Comparison of ENCODE assay signal across 8 cellular contexts in the genomic region with DNA sequence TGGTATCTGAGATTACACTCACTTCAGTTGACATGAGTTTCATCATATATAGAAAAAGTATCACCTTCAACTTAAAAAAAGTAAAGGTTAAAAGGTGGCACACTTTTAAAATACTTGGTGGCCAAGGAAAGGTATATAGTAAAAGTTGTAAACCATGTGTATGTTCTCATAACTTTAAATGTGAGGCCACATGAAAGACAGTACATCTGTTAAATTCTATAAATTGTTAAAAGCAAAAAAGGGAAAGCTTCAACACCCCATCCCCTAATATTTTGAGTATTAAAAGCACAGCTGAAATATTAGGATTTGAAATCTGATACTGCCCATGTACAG. TPM values are rescaled to one million over a fixed set of nuclear protein-coding genes. Genes with fewer than 3 reads are reported as not detected.
DNase-seq lines count a peak whose midpoint lies in the region; ATAC-seq and TF ChIP-seq lines count a peak whose summit lies in the region.

No MANE protein-coding gene starts in this region.

- TF ChIP-seq CTCF in PC-9 (conservative IDR thresholded peaks at IDR 0.05) = no peak
- no peak for TF ChIP-seq CTCF in endothelial cell (IDR thresholded peaks at IDR 0.05; ENCODE audit: unreplicated experiment)

- BruUV-seq in PC-9 (replicated peaks; lab: Mats Ljungman, UMichigan) = no TSS peak

- no peak overlapping the region for H4K12ac ChIP-seq in trophoblast cell (ENCODE audit: low read depth, low read length)

- H3K4me2 ChIP-seq in PC-9 (peak overlapping the region; percentile 99), trophoblast cell (ENCODE audit: low read length) (peak overlapping the region; percentile 52)

- H3K4me1 ChIP-seq in CD4-positive, alpha-beta memory T cell (ENCODE audit: insufficient read depth, low read length) = peaks cover 68% of the 10 kb centered on the region
- H3K4me1 ChIP-seq in PC-9 (replicated peaks; ENCODE audit: insufficient read depth) (peaks cover 42% of the 10 kb centered on the region), trophoblast cell (ENCODE audit: control insufficient read depth in 1 of 2, insufficient read depth in 2 of 2, low read length in 2 of 2) (peaks cover 4 to 7% of the 10 kb centered on the region in 2 experiments)

- H3K4me1 Mint-ChIP-seq in CD4-positive, alpha-beta memory T cell = peaks cover 41 to 88% (median 58%) of the 10 kb centered on the region in 4 donors
- H3K4me1 Mint-ChIP-seq in endothelial cell (ENCODE audit: unreplicated experiment) = peaks cover 55% of the 10 kb centered on the region

- no peak for ATAC-seq in GM19467 (IDR thresholded peaks at IDR 0.05; ENCODE audit: unreplicated experiment)
- ATAC-seq in HG02623 (IDR thresholded peaks at IDR 0.05; ENCODE audit: unreplicated experiment) = no peak

- peak overlapping the region; percentile 94 to 100 (median 95) for H3K4me3 Mint-ChIP-seq in CD4-positive, alpha-beta memory T cell
- peak overlapping the region; percentile 100 for H3K4me3 Mint-ChIP-seq in endothelial cell (ENCODE audit: unreplicated experiment)

- H2BK120ac ChIP-seq in trophoblast cell (ENCODE audit: insufficient read depth, low read length, poor library complexity) = no peak overlapping the region

- no peak overlapping the region for H3K14ac ChIP-seq in trophoblast cell (ENCODE audit: low read length)

- POLR2A ChIA-PET in CD4-positive, alpha-beta memory T cell (lab: Charles Lee; ENCODE audit: partially characterized antibody) = interaction anchor here (0.8 to 10.8 kb wide), 17 partner anchors 9 to 499 kb away, joined by 3 to 146 read pairs (median 5); no protein-coding TSS in a partner anchor
- POLR2A ChIA-PET in PC-9 (lab: Charles Lee; ENCODE audit: unreplicated experiment) = interaction anchor here (0.5 to 1.9 kb wide), 5 partner anchors 8 to 371 kb away, joined by 3 to 12 read pairs (median 6); no protein-coding TSS in a partner anchor

- peaks cover 0 to 4% of the 10 kb centered on the region in 2 donors for H3K27me3 Mint-ChIP-seq in CD4-positive, alpha-beta memory T cell
- H3K27me3 Mint-ChIP-seq in endothelial cell (ENCODE audit: unreplicated experiment) = peaks cover 9% of the 10 kb centered on the region

- H3K9me3 Mint-ChIP-seq in CD4-positive, alpha-beta memory T cell = peaks cover 0 to 6% (median 0%) of the 10 kb centered on the region in 8 donors
- no peaks in the 10 kb centered on the region for H3K9me3 Mint-ChIP-seq in endothelial cell (ENCODE audit: unreplicated experiment)

- no peak overlapping the region for H2AK5ac ChIP-seq in trophoblast cell (ENCODE audit: low read length)

- peaks cover 42 to 61% of the 10 kb centered on the region in 2 donors for H3K36me3 Mint-ChIP-seq in CD4-positive, alpha-beta memory T cell
- H3K36me3 Mint-ChIP-seq in endothelial cell (ENCODE audit: low read depth, unreplicated experiment) = peaks cover 49% of the 10 kb centered on the region

- no peak for DNase-seq in CD4-positive, alpha-beta memory T cell
- DNase-seq in PC-9 = no peak
- DNase-seq in endothelial cell (ENCODE audit: low spot score) = no peak
- DNase-seq in trophoblast cell = no peak
- DNase-seq in SHP77 treated with DMSO at 0.1 percent for 48 hours (lab: John Stamatoyannopoulos, UW) = no peak
- no peak for DNase-seq in iPS-NIHi7 (ENCODE audit: extremely low spot score)

- no peak overlapping the region for H2BK5ac ChIP-seq in trophoblast cell (ENCODE audit: low read depth, low read length, poor library complexity)

- H3K27me3 ChIP-seq in CD4-positive, alpha-beta memory T cell (ENCODE audit: insufficient read depth, low read length) = no peaks in the 10 kb centered on the region
- no peaks in the 10 kb centered on the region for H3K27me3 ChIP-seq in PC-9 (ENCODE audit: insufficient read depth, low read depth)
- H3K27me3 ChIP-seq in trophoblast cell (ENCODE audit: insufficient read depth, low read length) = no peaks in the 10 kb centered on the region

- peaks cover 28% of the 10 kb centered on the region for H3K36me3 ChIP-seq in CD4-positive, alpha-beta memory T cell (ENCODE audit: insufficient read depth, low read length)
- H3K36me3 ChIP-seq in PC-9 (ENCODE audit: low read depth) (peaks cover 59% of the 10 kb centered on the region), trophoblast cell (ENCODE audit: control insufficient read depth in 1 of 2, insufficient read depth in 2 of 2, low read length in 2 of 2) (peaks cover 19 to 21% of the 10 kb centered on the region in 2 experiments)

- H3K4me3 ChIP-seq in CD4-positive, alpha-beta memory T cell (ENCODE audit: low read length in 2 of 2) = peak overlapping the region; percentile 77 to 92
- H3K4me3 ChIP-seq in PC-9 = peak overlapping the region; percentile 81
- H3K4me3 ChIP-seq in trophoblast cell (ENCODE audit: low read depth, low read length) = no peak overlapping the region

- intact Hi-C loops in CD4-positive, alpha-beta memory T cell (cut with micrococcal nuclease) = loop anchor here (5.0 kb wide), 1 partner anchor 558 kb away; a partner anchor contains a TSS
- intact Hi-C loops in PC-9 (cut with micrococcal nuclease; ENCODE audit: unreplicated experiment) = loop anchor here (1.0 to 10.0 kb wide), 2 partner anchors 39 to 490 kb away; no protein-coding TSS in a partner anchor

- no peak overlapping the region for H3K9ac ChIP-seq in trophoblast cell (ENCODE audit: low read length)

- peak overlapping the region; percentile 86 to 100 (median 94) for H3K27ac Mint-ChIP-seq in CD4-positive, alpha-beta memory T cell
- H3K27ac Mint-ChIP-seq in endothelial cell (ENCODE audit: unreplicated experiment) = peak overlapping the region; percentile 93

- H2BK12ac ChIP-seq in trophoblast cell (ENCODE audit: low read length) = no peak overlapping the region

- no peaks in the 10 kb centered on the region for H3K9me3 ChIP-seq in CD4-positive, alpha-beta memory T cell (ENCODE audit: control insufficient read depth in 1 of 2, low read length in 2 of 2)
- H3K9me3 ChIP-seq in PC-9 (ENCODE audit: insufficient read depth, low read depth) (no peaks in the 10 kb centered on the region), trophoblast cell (ENCODE audit: insufficient read depth, low read depth, low read length) (no peaks in the 10 kb centered on the region)

- no peak overlapping the region for H2AFZ ChIP-seq in PC-9
- H2AFZ ChIP-seq in trophoblast cell (ENCODE audit: insufficient read depth, low read length, poor library complexity) = no peak overlapping the region

- H3K4ac ChIP-seq in trophoblast cell (ENCODE audit: low read depth, low read length) = no peak overlapping the region

- peak overlapping the region; percentile 96 for H3K27ac ChIP-seq in CD4-positive, alpha-beta memory T cell (ENCODE audit: low read depth, low read length)
- H3K27ac ChIP-seq in PC-9 (peak overlapping the region; percentile 99), trophoblast cell (ENCODE audit: low read depth, low read length) (peak overlapping the region; percentile 69)

- peaks cover 31% of the 10 kb centered on the region for H4K20me1 ChIP-seq in PC-9 (ENCODE audit: insufficient read depth)

- CTCF ChIA-PET in CD4-positive, alpha-beta memory T cell (lab: Charles Lee; ENCODE audit: partially characterized antibody) = interaction anchor here (1.0 to 10.7 kb wide), 8 partner anchors 9 to 479 kb away, joined by 3 to 141 read pairs (median 4); no protein-coding TSS in a partner anchor
- CTCF ChIA-PET in PC-9 (lab: Charles Lee) = interaction anchor here (0.6 to 2.2 kb wide), 3 partner anchors 105 to 371 kb away, joined by 3 to 17 read pairs (median 4); no protein-coding TSS in a partner anchor

- H3K79me1 ChIP-seq in trophoblast cell (ENCODE audit: low read length) = peaks cover 23% of the 10 kb centered on the region

- no peak overlapping the region for H3K23ac ChIP-seq in trophoblast cell (ENCODE audit: low read length)

- no peak overlapping the region for H3K18ac ChIP-seq in trophoblast cell (ENCODE audit: low read length)

- H4K8ac ChIP-seq in trophoblast cell (ENCODE audit: low read depth, low read length) = no peak overlapping the region

- H3F3A ChIP-seq in PC-9 (ENCODE audit: insufficient read depth, low read depth) = peaks cover 81% of the 10 kb centered on the region

- no peak overlapping the region for H4K91ac ChIP-seq in trophoblast cell (ENCODE audit: low read depth, low read length)

- peaks cover 82% of the 10 kb centered on the region for H3K79me2 ChIP-seq in PC-9 (ENCODE audit: low read depth)
- peaks cover 29% of the 10 kb centered on the region for H3K79me2 ChIP-seq in trophoblast cell (ENCODE audit: control insufficient read depth, insufficient read depth, low read length, poor library complexity)

- H3K9me2 ChIP-seq in PC-9 (ENCODE audit: insufficient read depth) = no peaks in the 10 kb centered on the region

RNA-seq across cellular contexts. Expression of a gene that starts 5.6 kb away (rescaled TPM):
- 100 to 1,000 TPM; 162 to 164 TPM for total RNA-seq in CD4-positive, alpha-beta memory T cell
- polyA plus RNA-seq in CD4-positive, alpha-beta memory T cell = 10 to 100 TPM; 23.9 to 43.0 TPM
- total RNA-seq in PC-9 (2021) = 80.7 and 122 TPM in 2 replicates
- 158 TPM for total RNA-seq in endothelial cell (ENCODE audit: unreplicated experiment)
- polyA plus RNA-seq in trophoblast cell (2013) = 147 and 150 TPM in 2 replicates
